8 cellular contexts compared by ENCODE assay signal in genomic region chr1:233294991-233295774, GRCh38.
DNase-seq lines count a peak whose midpoint lies in the region; ATAC-seq lines count a peak whose summit lies in the region.

Gene PCNX2, minus strand, starts transcription at chr1:233295725. Its CDS starts 247 bp downstream, at chr1:233295478.

- peak; percentile 94 for ATAC-seq in GM18868 (IDR thresholded peaks at IDR 0.05; ENCODE audit: unreplicated experiment)
- peak; percentile 91 for ATAC-seq in HG03097 (IDR thresholded peaks at IDR 0.05; ENCODE audit: low FRiP score, unreplicated experiment)

- peak within 1 kb of the TSS in 1 of 2 donors; percentile 45 for H3K9ac ChIP-seq in duodenal mucosa (ENCODE audit: low read depth in 1 of 2, low read length in 2 of 2)

- H3K4me3 ChIP-seq in ACC112 (ENCODE audit: low read depth, low read length) (peak within 1 kb of the TSS; percentile 92), duodenal mucosa (ENCODE audit: low read depth in 1 of 2, low read length in 2 of 2) (peak within 1 kb of the TSS; percentile 65 to 77)

- no peaks in the 10 kb centered on the region for H3K9me3 ChIP-seq in duodenal mucosa (ENCODE audit: control insufficient read depth in 1 of 2, low read length in 2 of 2)

- H3K36me3 ChIP-seq in ACC112 (ENCODE audit: insufficient read depth, low read length) (no peaks in the 10 kb centered on the region), duodenal mucosa (ENCODE audit: control insufficient read depth in 1 of 2, insufficient read depth in 2 of 2, low read length in 2 of 2) (no peaks in the 10 kb centered on the region)

- peak within 1 kb of the TSS; percentile 38 for H3K27ac ChIP-seq in ACC112 (ENCODE audit: low read depth, low read length)
- peak within 1 kb of the TSS; percentile 46 for H3K27ac ChIP-seq in duodenal mucosa (ENCODE audit: low read depth, low read length)

- H3K79me2 ChIP-seq in ACC112 (ENCODE audit: control insufficient read depth, insufficient read depth, low read length, unreplicated experiment), result peaks cover 39% of the 10 kb centered on the region

- H3K4me1 ChIP-seq in ACC112 (ENCODE audit: control insufficient read depth, insufficient read depth, low read length, unreplicated experiment) (peaks cover 29% of the 10 kb centered on the region), duodenal mucosa (ENCODE audit: control insufficient read depth in 1 of 2, insufficient read depth in 2 of 2, low read length in 2 of 2) (peaks cover 4 to 5% of the 10 kb centered on the region in 2 donors)

- DNase-seq in NCI-H2227 treated with DMSO at 0.1 percent for 48 hours (lab: John Stamatoyannopoulos, UW) (peak; percentile 71), medulla oblongata (ENCODE audit: extremely low spot score) (peak; percentile 53)
- peak; percentile 62 for DNase-seq in activated CD4-positive, alpha-beta T cell treated with anti-CD3 and anti-CD28 coated beads, Interleukin-2, amount 50 U/mL, for 1 hour
- DNase-seq in stimulated activated CD8-positive, alpha-beta memory T cell treated with anti-CD3 and anti-CD28 coated beads, Interleukin-12 subunit alpha, Interleukin-12 subunit beta, amount 100 ng/mL, for 4 hours (ENCODE audit: low read depth), result peak; percentile 55

- H3K27me3 ChIP-seq in ACC112 (ENCODE audit: insufficient read depth, low read length) (no peaks in the 10 kb centered on the region), duodenal mucosa (ENCODE audit: control insufficient read depth in 1 of 2, insufficient read depth in 2 of 2, low read length in 2 of 2) (no peaks in the 10 kb centered on the region)

- H2AFZ ChIP-seq in ACC112 (ENCODE audit: low read length, unreplicated experiment), result peak within 1 kb of the TSS; percentile 90

Comparison
In these comparisons a context has a peak if more than half of its experiments do, and no peak if none do; other contexts are left out.
1. Peak in every context shown above with its lines: DNase-seq, ATAC-seq, H3K4me3 ChIP-seq and H3K27ac ChIP-seq.